30 cellular contexts compared by ENCODE assay signal in the genomic region with DNA sequence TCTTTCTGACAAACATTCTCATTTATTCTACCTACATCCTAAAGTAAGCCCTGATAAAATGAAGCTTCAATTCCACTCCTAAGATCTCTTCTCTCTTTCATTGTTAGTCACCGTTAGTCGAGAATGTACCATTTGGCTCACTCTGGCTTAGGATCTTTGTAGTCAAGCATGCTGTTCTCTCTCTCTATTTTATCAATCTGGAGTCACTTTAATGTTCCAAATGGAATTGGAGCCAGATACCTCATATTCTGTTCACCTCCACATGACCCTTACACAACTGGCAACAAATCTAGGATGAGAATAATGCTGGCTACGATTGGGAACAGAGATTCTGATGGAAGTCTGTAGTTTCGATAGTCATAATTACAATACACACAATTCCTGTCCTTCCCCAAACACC.
"Had no signal": no experiment of that assay in that cellular context is flagged by ENCODE, and none has a peak within 500 bp of the region (broad histone marks: within the 10 kb centered on the region; RNA-seq: fewer than 3 reads in every experiment).

No MANE protein-coding gene starts in this region.

- DNase-seq: activated B cell treated with CpG ODN at 0.5 μM for 24 hours; activated CD4-positive, alpha-beta T cell treated with anti-CD3 and anti-CD28 coated beads, Interleukin-2, amount 50 U/mL, for 1 hour; activated CD8-positive, alpha-beta T cell treated with anti-CD3 and anti-CD28 coated beads for 36 hours; activated gamma-delta T cell treated with Interleukin-2 at 50 U/mL for 16 hours; activated naive CD4-positive, alpha-beta T cell treated with anti-CD3 and anti-CD28 coated beads, Interleukin-2, amount 50 U/mL, for 16 hours; activated T-cell treated with anti-CD3 and anti-CD28 coated beads, Interleukin-2, amount 50 U/mL, for 4 hours; amygdala; central memory CD4-positive, alpha-beta T cell; kidney; left colon; lower lobe of right lung; ovary; right lobe of liver; stimulated activated CD4-positive, alpha-beta T cell treated with anti-CD3 and anti-CD28 coated beads, Interleukin-1b, Interleukin-23, amount 100 ng/mL, for 48 hours; stimulated activated CD4-positive, alpha-beta T cell treated with anti-CD3 and anti-CD28 coated beads, Interleukin-4, amount 100 ng/mL, for 4 hours; stimulated activated CD8-positive, alpha-beta memory T cell treated with anti-CD3 and anti-CD28 coated beads, Interleukin-4, amount 100 ng/mL, for 48 hours; stimulated activated naive CD8-positive, alpha-beta T cell treated with anti-CD3 and anti-CD28 coated beads, Interleukin-15, amount 100 ng/mL, for 72 hours; substantia nigra; T-helper 1 cell; thyroid gland; upper lobe of left lung had no signal

- H3K4me3 Mint-ChIP-seq: activated B cell treated with CpG ODN at 0.5 μM for 24 hours; activated CD8-positive, alpha-beta T cell treated with anti-CD3 and anti-CD28 coated beads for 36 hours; activated T-cell treated with anti-CD3 and anti-CD28 coated beads, Interleukin-2, amount 50 U/mL, for 4 hours; activated T-helper 17 cell treated with anti-CD3 and anti-CD28 coated beads, Interleukin-2, amount 50 U/mL, for 72 hours; stimulated activated memory B cell treated with anti-CD40 and anti-IgM and Interleukin-4, amounts not matched to agents 10 μg/mL and 1 μg/mL and 100 μg/mL, for 72 hours; stimulated activated naive CD8-positive, alpha-beta T cell treated with anti-CD3 and anti-CD28 coated beads, Interleukin-15, amount 100 ng/mL, for 72 hours; T-helper 2 cell treated with Interferon-gamma antibody and Interleukin-4, amounts not matched to agents 5 μg/mL and 100 μg/mL, for 36 hours had no signal

- H3K27me3 Mint-ChIP-seq: activated B cell treated with CpG ODN at 0.5 μM for 24 hours; activated CD8-positive, alpha-beta T cell treated with anti-CD3 and anti-CD28 coated beads for 36 hours; activated T-helper 17 cell treated with anti-CD3 and anti-CD28 coated beads, Interleukin-2, amount 50 U/mL, for 72 hours; stimulated activated memory B cell treated with anti-CD40 and anti-IgM and Interleukin-4, amounts not matched to agents 10 μg/mL and 1 μg/mL and 100 μg/mL, for 72 hours; stimulated activated naive CD8-positive, alpha-beta T cell treated with anti-CD3 and anti-CD28 coated beads, Interleukin-15, amount 100 ng/mL, for 72 hours had no signal

- H3K9me3 Mint-ChIP-seq: stimulated activated naive CD8-positive, alpha-beta T cell treated with anti-CD3 and anti-CD28 coated beads, Interleukin-15, amount 100 ng/mL, for 72 hours had no signal

- H3K27ac Mint-ChIP-seq: activated B cell treated with CpG ODN at 0.5 μM for 24 hours; activated CD8-positive, alpha-beta T cell treated with anti-CD3 and anti-CD28 coated beads for 36 hours; activated T-helper 17 cell treated with anti-CD3 and anti-CD28 coated beads, Interleukin-2, amount 50 U/mL, for 72 hours; progenitor cell of endocrine pancreas; stimulated activated memory B cell treated with anti-CD40 and anti-IgM and Interleukin-4, amounts not matched to agents 10 μg/mL and 1 μg/mL and 100 μg/mL, for 72 hours; stimulated activated naive CD8-positive, alpha-beta T cell treated with anti-CD3 and anti-CD28 coated beads, Interleukin-15, amount 100 ng/mL, for 72 hours; T-helper 2 cell treated with Interferon-gamma antibody and Interleukin-4, amounts not matched to agents 5 μg/mL and 100 μg/mL, for 36 hours had no signal

- H3K4me1 Mint-ChIP-seq: activated B cell treated with CpG ODN at 0.5 μM for 24 hours; activated T-helper 17 cell treated with anti-CD3 and anti-CD28 coated beads, Interleukin-2, amount 50 U/mL, for 72 hours; stimulated activated memory B cell treated with anti-CD40 and anti-IgM and Interleukin-4, amounts not matched to agents 10 μg/mL and 1 μg/mL and 100 μg/mL, for 72 hours; stimulated activated naive CD8-positive, alpha-beta T cell treated with anti-CD3 and anti-CD28 coated beads, Interleukin-15, amount 100 ng/mL, for 72 hours had no signal

- ATAC-seq: activated CD8-positive, alpha-beta T cell treated with anti-CD3 and anti-CD28 coated beads for 36 hours; activated T-cell treated with anti-CD3 and anti-CD28 coated beads, Interleukin-2, amount 50 U/mL, for 4 hours; activated T-helper 17 cell treated with anti-CD3 and anti-CD28 coated beads, Interleukin-2, amount 50 U/mL, for 72 hours; esophagus mucosa; gastroesophageal sphincter; left colon; lower lobe of right lung; right lobe of liver; stimulated activated memory B cell treated with anti-CD40 and anti-IgM and Interleukin-4, amounts not matched to agents 10 μg/mL and 1 μg/mL and 100 μg/mL, for 72 hours; stimulated activated naive CD8-positive, alpha-beta T cell treated with anti-CD3 and anti-CD28 coated beads, Interleukin-15, amount 100 ng/mL, for 72 hours had no signal

- H3K4me3 ChIP-seq: gastroesophageal sphincter, hepatocyte, lower lobe of right lung, ovary, right lobe of liver, smooth muscle cell, thyroid gland, upper lobe of left lung, vagina had no signal
